10 cellular contexts compared by ENCODE assay signal in the genomic region with DNA sequence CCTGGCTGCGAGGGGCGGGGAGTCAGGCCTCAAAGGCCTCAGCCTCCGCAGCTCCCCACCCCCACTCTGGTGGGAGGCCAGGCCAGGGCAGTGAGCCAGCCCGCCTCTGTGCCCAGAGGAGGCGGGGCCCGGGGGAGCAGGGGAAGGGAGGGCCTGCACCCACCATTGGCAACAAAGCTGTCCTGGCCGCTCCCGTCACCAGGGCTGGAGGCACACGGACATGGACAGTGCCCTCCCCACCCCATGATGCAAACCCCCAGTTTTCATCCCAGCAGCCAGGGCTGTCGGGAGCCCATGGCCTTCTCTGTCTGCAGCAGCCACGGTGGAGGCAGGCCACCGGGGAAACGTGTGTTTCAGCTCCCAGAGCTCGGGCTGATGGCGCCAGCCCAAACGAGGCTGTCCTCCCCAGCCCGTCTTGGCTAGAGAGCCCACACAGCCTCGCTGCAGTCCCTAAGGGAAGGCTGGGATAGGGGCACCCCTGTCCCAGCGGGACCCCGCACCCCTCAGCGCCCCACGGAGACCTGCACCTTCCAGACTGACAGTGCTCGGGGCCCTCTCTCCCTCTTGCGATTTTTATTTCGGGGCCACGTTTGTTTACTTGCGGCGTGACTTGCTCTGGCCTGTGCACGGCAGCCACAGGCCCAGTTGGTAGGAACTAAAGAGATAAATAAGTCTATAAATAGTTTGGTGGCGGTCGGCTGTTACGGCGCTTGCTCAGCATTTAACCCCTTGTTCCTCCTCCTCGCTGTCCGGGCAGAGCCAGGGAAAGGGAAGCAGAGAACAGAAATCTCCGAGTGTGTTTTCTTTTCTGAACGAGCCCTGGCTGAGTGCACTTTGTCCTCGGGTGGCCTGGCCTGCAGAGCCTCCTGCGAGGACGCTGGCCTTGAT.
DNase-seq lines count a peak whose midpoint lies in the region; ATAC-seq and TF ChIP-seq lines count a peak whose summit lies in the region.
"Had no signal": no experiment of that assay in that cellular context is flagged by ENCODE, and none has a peak within 500 bp of the region (broad histone marks: within the 10 kb centered on the region; RNA-seq: fewer than 3 reads in every experiment).

No MANE protein-coding gene starts in this region.

- H3K27ac ChIP-seq in angular gyrus (ENCODE audit: low read depth, low read length), result peak overlapping the region; percentile 80
- peak overlapping the region; percentile 85 for H3K27ac ChIP-seq in layer of hippocampus (ENCODE audit: low read depth, low read length)
- H3K27ac ChIP-seq in stomach, result peak overlapping the region; percentile 86 to 93 (median 89)

- H3K36me3 ChIP-seq in stomach, result no peaks in the 10 kb centered on the region
- H3K36me3 ChIP-seq: HAP-1 had no signal

- no peak for ATAC-seq in GM19463 (IDR thresholded peaks at IDR 0.05; ENCODE audit: unreplicated experiment)

- H3K4me1 ChIP-seq in stomach, result peaks cover 66 to 77% (median 73%) of the 10 kb centered on the region in 4 donors

- H3K4me3 ChIP-seq in stomach, result peak overlapping the region; percentile 28 to 41 (median 36)
- H3K4me3 ChIP-seq: HAP-1 had no signal

- TF ChIP-seq CTCF in stomach (IDR thresholded peaks at IDR 0.05), result no peak

- no peak for TF ChIP-seq EP300 in stomach (IDR thresholded peaks at IDR 0.05)

- peak; percentile 39 for DNase-seq in KG1 (lab: John Stamatoyannopoulos, UW)
- peak; percentile 91 for DNase-seq in stomach
- no peak for DNase-seq in NCI-H524 treated with DMSO at 0.1 percent for 48 hours (lab: John Stamatoyannopoulos, UW)
- no peak for DNase-seq in activated CD4-positive, CD25-positive, alpha-beta regulatory T cell treated with anti-CD3 and anti-CD28 coated beads, Interleukin-2, amount 50 U/mL, for 72 hours
- DNase-seq in HT-29 (ENCODE audit: low spot score), result no peak
- DNase-seq: activated T-cell treated with anti-CD3 and anti-CD28 coated beads, Interleukin-2, amount 50 U/mL, for 4 hours had no signal

- TF ChIP-seq POLR2A in stomach (IDR thresholded peaks at IDR 0.05), result peak in 1 of 4 donors; percentile 20

- no peaks in the 10 kb centered on the region for H3K9me3 ChIP-seq in stomach
- H3K9me3 ChIP-seq: HAP-1 had no signal

- intact Hi-C loops in stomach (cut with DNase I; ENCODE audit: low total_unique reads), result no loop called here

- H3K27me3 ChIP-seq in layer of hippocampus (ENCODE audit: control insufficient read depth, insufficient read depth, low read length) (no peaks in the 10 kb centered on the region), stomach (peaks cover 0 to 18% (median 0%) of the 10 kb centered on the region in 3 donors)

- WGBS in stomach, 5 donors, result 1 to 3% (median 2%) methylated on average over 32 to 40 of the region's 40 CpGs

Comparison
In these comparisons a context has a peak if more than half of its experiments do, and no peak if none do; other contexts are left out.
1. DNase-seq: peak in KG1 (single experiment) and stomach (single experiment); none in NCI-H524 treated with DMSO at 0.1 percent for 48 hours (single experiment), activated CD4-positive, CD25-positive, alpha-beta regulatory T cell treated with anti-CD3 and anti-CD28 coated beads, Interleukin-2, amount 50 U/mL, for 72 hours (single experiment) and HT-29 (single experiment).
2. Peak in every context shown above with its lines, with median percentiles within 50 percentile points of each other: H3K27ac ChIP-seq.